In genomic region chr13:97026759-97027555, GRCh38 we compare ENCODE assay signal across 31 cellular contexts. TPM values are rescaled to one million over a fixed set of nuclear protein-coding genes. Genes with fewer than 3 reads are reported as not detected.
DNase-seq lines count a peak whose midpoint lies in the region; ATAC-seq and TF ChIP-seq lines count a peak whose summit lies in the region.
"Had no signal": no experiment of that assay in that cellular context is flagged by ENCODE, and none has a peak within 500 bp of the region (broad histone marks: within the 10 kb centered on the region; RNA-seq: fewer than 3 reads in every experiment).

No MANE protein-coding gene starts in this region.

- no peak overlapping the region for H3K4me3 Mint-ChIP-seq in GM23338
- H3K4me3 Mint-ChIP-seq: activated CD4-positive, alpha-beta memory T cell treated with anti-CD3 and anti-CD28 coated beads, Interleukin-2, amount 10 ng/mL, durations not matched to agents 7 days and 5 days; neural progenitor cell had no signal

- no peak overlapping the region for H3K4me2 ChIP-seq in GM23338
- H3K4me2 ChIP-seq: neural progenitor cell had no signal

- H4K20me1 ChIP-seq in GM23338 (replicated peaks; ENCODE audit: insufficient read depth): no peaks in the 10 kb centered on the region

- H3K36me3 ChIP-seq in GM23338 (ENCODE audit: insufficient read depth) (no peaks in the 10 kb centered on the region), right lobe of liver (no peaks in the 10 kb centered on the region), skeletal muscle tissue (ENCODE audit: control insufficient read depth in 3 of 3, insufficient read depth in 3 of 3, low read length in 3 of 3) (no peaks in the 10 kb centered on the region)
- H3K36me3 ChIP-seq: BE2C, breast epithelium, gastroesophageal sphincter, lower lobe of right lung, MG63, neural progenitor cell, Peyer's patch, stomach, transverse colon had no signal

- no peaks in the 10 kb centered on the region for H3F3A ChIP-seq in GM23338 (replicated peaks; ENCODE audit: low read depth)

- H3K27me3 Mint-ChIP-seq in GM23338 (ENCODE audit: insufficient read depth, low read depth, poor library complexity): no peaks in the 10 kb centered on the region

- H3K4me1 ChIP-seq in GM23338 (ENCODE audit: insufficient read depth) (no peaks in the 10 kb centered on the region), right lobe of liver (no peaks in the 10 kb centered on the region), skeletal muscle tissue (ENCODE audit: control insufficient read depth in 3 of 3, insufficient read depth in 3 of 3, low read length in 3 of 3) (no peaks in the 10 kb centered on the region)
- H3K4me1 ChIP-seq: BE2C, breast epithelium, neural progenitor cell, Peyer's patch had no signal

- WGBS in right lobe of liver (ENCODE audit: insufficient coverage, low coverage, low lambda C conversion rate, missing lambda C conversion rate): 20% methylated on average over 4 of the region's 4 CpGs

- no peak for DNase-seq in GM23338 (ENCODE audit: low spot score)
- DNase-seq in dermis microvascular lymphatic vessel endothelial cell (ENCODE audit: low read depth in 2 of 2): peak; percentile 3 to 72
- DNase-seq in right lobe of liver: no peak
- DNase-seq in hepatic stellate cell (ENCODE audit: low spot score): no peak
- DNase-seq in iPS-NIHi11 (ENCODE audit: low spot score): no peak
- DNase-seq: ACHN; activated CD4-positive, alpha-beta memory T cell treated with anti-CD3 and anti-CD28 coated beads, Interleukin-2, amount 10 ng/mL, durations not matched to agents 7 days and 5 days; activated CD4-positive, CD25-positive, alpha-beta regulatory T cell treated with anti-CD3 and anti-CD28 coated beads, Interleukin-2, amount 50 U/mL, for 72 hours; activated CD8-positive, alpha-beta memory T cell treated with anti-CD3 and anti-CD28 coated beads, Interleukin-2, amount 50 U/mL, for 48 hours; activated naive CD4-positive, alpha-beta T cell treated with anti-CD3 and anti-CD28 coated beads, Interleukin-2, amount 50 U/mL, for 16 hours; BE2C; effector CD8-positive, alpha-beta T cell; GDM1; KBM-7; lower lobe of right lung; MG63; NCI-H1105 treated with DMSO at 0.1 percent for 48 hours; NCI-H2029; NCI-H526 treated with DMSO at 0.1 percent for 48 hours; Peyer's patch; posterior cingulate gyrus; SIG-M5; stomach; transverse colon had no signal

- H3K4me3 ChIP-seq in GM23338 (no peak overlapping the region), right lobe of liver (no peak overlapping the region), skeletal muscle tissue (ENCODE audit: low read length in 3 of 3) (no peak overlapping the region)
- H3K4me3 ChIP-seq: breast epithelium, gastroesophageal sphincter, lower lobe of right lung, MG63, neural progenitor cell, Peyer's patch, stomach, transverse colon had no signal

- TF ChIP-seq POLR2A in right lobe of liver (IDR thresholded peaks at IDR 0.05): no peak

- H3K4me1 Mint-ChIP-seq in GM23338: no peaks in the 10 kb centered on the region; the same call in 2 of the 3 replicates
- H3K4me1 Mint-ChIP-seq: activated CD4-positive, alpha-beta memory T cell treated with anti-CD3 and anti-CD28 coated beads, Interleukin-2, amount 10 ng/mL, durations not matched to agents 7 days and 5 days; neural progenitor cell had no signal

- H3K9me3 Mint-ChIP-seq in GM23338: no peaks in the 10 kb centered on the region; the same call in 2 of the 3 replicates
- H3K9me3 Mint-ChIP-seq: activated CD4-positive, alpha-beta memory T cell treated with anti-CD3 and anti-CD28 coated beads, Interleukin-2, amount 10 ng/mL, durations not matched to agents 7 days and 5 days had no signal

- H3K9me2 ChIP-seq in GM23338 (ENCODE audit: insufficient read depth): no peaks in the 10 kb centered on the region

- H3K27me3 ChIP-seq in GM23338 (ENCODE audit: insufficient read depth) (no peaks in the 10 kb centered on the region), right lobe of liver (no peaks in the 10 kb centered on the region), skeletal muscle tissue (ENCODE audit: control insufficient read depth in 3 of 3, insufficient read depth in 3 of 3, low read length in 3 of 3) (no peaks in the 10 kb centered on the region)
- H3K27me3 ChIP-seq: BE2C, breast epithelium, MG63, neural progenitor cell, Peyer's patch, stomach, transverse colon had no signal

- TF ChIP-seq CTCF in GM23338 (conservative IDR thresholded peaks at IDR 0.05; ENCODE audit: low read depth in 2 of 2): no peak
- TF ChIP-seq CTCF in right lobe of liver (IDR thresholded peaks at IDR 0.05): no peak

- no peak overlapping the region for H3K27ac Mint-ChIP-seq in GM23338
- H3K27ac Mint-ChIP-seq: activated CD4-positive, alpha-beta memory T cell treated with anti-CD3 and anti-CD28 coated beads, Interleukin-2, amount 10 ng/mL, durations not matched to agents 7 days and 5 days; neural progenitor cell had no signal

- no peaks in the 10 kb centered on the region for H3K79me2 ChIP-seq in GM23338 (replicated peaks; ENCODE audit: insufficient read depth)

- H3K9me3 ChIP-seq in right lobe of liver (no peaks in the 10 kb centered on the region), skeletal muscle tissue (ENCODE audit: control insufficient read depth in 3 of 3, low read length in 3 of 3) (no peaks in the 10 kb centered on the region)
- H3K9me3 ChIP-seq: BE2C, breast epithelium, gastroesophageal sphincter, lower lobe of right lung, MG63, Peyer's patch, stomach, transverse colon had no signal

- H2AFZ ChIP-seq in GM23338: peak overlapping the region; percentile 35; the same call in 1 of the 2 replicates
- H2AFZ ChIP-seq: neural progenitor cell had no signal

- intact Hi-C loops in right lobe of liver (cut with DNase I): no loop called here

- H3K9ac ChIP-seq in skeletal muscle tissue (ENCODE audit: low read depth in 1 of 3, low read length in 3 of 3): no peak overlapping the region
- H3K9ac ChIP-seq: neural progenitor cell had no signal

- H3K27ac ChIP-seq in GM23338 (ENCODE audit: low read depth) (no peak overlapping the region), right lobe of liver (no peak overlapping the region), skeletal muscle tissue (ENCODE audit: low read depth, low read length) (peak overlapping the region; percentile 40)
- H3K27ac ChIP-seq: gastroesophageal sphincter, lower lobe of right lung, neural progenitor cell, Peyer's patch had no signal

- ATAC-seq in GM23338: no peak
- peak; percentile 30 to 73 (median 61) for ATAC-seq in right lobe of liver
- ATAC-seq in activated CD4-positive, CD25-positive, alpha-beta regulatory T cell treated with anti-CD3 and anti-CD28 coated beads, Interleukin-2, amount 50 U/mL, for 24 hours: no peak
- ATAC-seq in HG02642 (IDR thresholded peaks at IDR 0.05; ENCODE audit: poor library complexity, unreplicated experiment): no peak
- ATAC-seq: gastroesophageal sphincter, HCT116, lower lobe of right lung had no signal

- H3K36me3 Mint-ChIP-seq in GM23338 (ENCODE audit: low read depth): no peaks in the 10 kb centered on the region
- H3K36me3 Mint-ChIP-seq: neural progenitor cell had no signal

TF ChIP-seq in GM23338, 12 proteins besides CTCF, POLR2A, EP300 and RAD21:
- no peak for TF ChIP-seq STAT1 (IDR thresholded peaks at IDR 0.05; ENCODE audit: unreplicated experiment)
- no peak for TF ChIP-seq EZH2 (IDR thresholded peaks at IDR 0.05; ENCODE audit: low read depth, unreplicated experiment)

RNA-seq across cellular contexts. Expression of gene OXGR1, which starts 32.7 kb away (rescaled TPM):
- 0.80 and 0.93 TPM in 2 replicates for total RNA-seq in GM23338 (2014; rRNA removed; shearing (Covaris generic))
- 0.16 and 0.29 TPM in 2 replicates for polyA plus RNA-seq in GM23338 (2016; fragmentation: Nextera tagmentation; extraction: Ambion mirVana)
- total RNA-seq in dermis microvascular lymphatic vessel endothelial cell (not detected in 2 replicates), right lobe of liver (not detected), skeletal muscle tissue (under 0.01 TPM)
- total RNA-seq: activated CD4-positive, alpha-beta memory T cell treated with anti-CD3 and anti-CD28 coated beads, Interleukin-2, amount 10 ng/mL, durations not matched to agents 7 days and 5 days had no signal

Comparison
In these comparisons a context has a peak if more than half of its experiments do, and no peak if none do; other contexts are left out.
1. ATAC-seq: peak in right lobe of liver (4 of 4); none in GM23338 (single experiment), activated CD4-positive, CD25-positive, alpha-beta regulatory T cell treated with anti-CD3 and anti-CD28 coated beads, Interleukin-2, amount 50 U/mL, for 24 hours (0 of 2) and HG02642 (single experiment).
2. DNase-seq: peak in dermis microvascular lymphatic vessel endothelial cell (2 of 2); none in GM23338 (single experiment), right lobe of liver (0 of 3), hepatic stellate cell (single experiment) and iPS-NIHi11 (single experiment).